ENCODE assay signal across 15 cellular contexts in the genomic region with DNA sequence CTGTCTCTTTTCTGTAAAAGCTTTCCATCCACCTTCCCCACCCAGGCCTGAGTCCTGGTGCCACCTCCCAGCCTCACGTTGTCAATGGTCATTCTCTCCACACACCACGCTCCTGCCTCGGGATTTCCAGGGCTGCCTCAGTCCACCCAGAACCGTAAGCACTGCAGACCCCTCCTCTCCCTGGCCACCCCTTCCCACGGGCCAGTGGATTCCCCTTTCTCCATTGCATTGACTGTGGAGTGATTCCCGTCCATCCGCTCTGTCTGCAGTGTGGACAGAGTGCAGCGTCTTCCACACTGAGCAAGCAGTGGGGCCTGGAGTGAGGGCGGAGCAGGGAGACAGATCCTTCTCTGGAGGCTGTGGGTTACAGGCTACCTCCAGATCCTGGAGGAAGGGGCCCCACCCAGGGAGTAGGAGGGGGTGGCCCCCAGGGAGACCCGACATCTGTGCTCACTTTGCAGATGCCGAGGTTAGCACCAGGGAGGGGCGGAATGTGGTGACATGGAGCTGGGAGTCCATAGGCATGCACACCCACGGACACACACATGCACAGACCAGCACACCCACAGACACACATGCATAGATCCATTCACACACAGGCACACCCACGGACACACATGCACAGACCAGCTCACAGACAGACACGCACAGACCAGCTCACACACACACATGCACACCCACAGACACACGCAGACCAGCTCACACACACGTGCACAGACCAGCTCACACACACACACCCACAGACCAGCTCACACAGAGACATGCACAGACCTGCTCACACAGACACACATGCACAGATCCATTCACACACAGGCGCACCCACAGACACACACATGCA.
A peak's percentile ranks its signal among the peaks of the same experiment; 100 is the strongest.
DNase-seq lines count a peak whose midpoint lies in the region; ATAC-seq and TF ChIP-seq lines count a peak whose summit lies in the region.
"Had no signal": no experiment of that assay in that cellular context is flagged by ENCODE, and none has a peak within 500 bp of the region (broad histone marks: within the 10 kb centered on the region; RNA-seq: fewer than 3 reads in every experiment).

No MANE protein-coding gene starts in this region.

- H3K9ac ChIP-seq in neural progenitor cell (no peak overlapping the region), colonic mucosa (ENCODE audit: low read depth in 2 of 2, low read length in 2 of 2) (no peak overlapping the region)

- H3K4me3 ChIP-seq in neural progenitor cell (no peak overlapping the region), colonic mucosa (no peak overlapping the region)

- H3K4me1 ChIP-seq in neural progenitor cell (peaks cover 3% of the 10 kb centered on the region), colonic mucosa (no peaks in the 10 kb centered on the region)

- no peaks in the 10 kb centered on the region for H4K20me1 ChIP-seq in neural progenitor cell (ENCODE audit: low read depth)

- no peaks in the 10 kb centered on the region for H3K27me3 Mint-ChIP-seq in stimulated activated naive CD8-positive, alpha-beta T cell treated with anti-CD3 and anti-CD28 coated beads, Interleukin-15, amount 100 ng/mL, for 72 hours
- peaks cover 32% of the 10 kb centered on the region for H3K27me3 Mint-ChIP-seq in glutamatergic neuron (ENCODE audit: unreplicated experiment)
- peaks cover 19% of the 10 kb centered on the region for H3K27me3 Mint-ChIP-seq in neural progenitor cell (ENCODE audit: insufficient read depth, low read depth)
- H3K27me3 Mint-ChIP-seq in progenitor cell of endocrine pancreas: peaks cover 32% of the 10 kb centered on the region

- H3K9me3 ChIP-seq in neural progenitor cell (ENCODE audit: low read depth): no peaks in the 10 kb centered on the region
- H3K9me3 ChIP-seq in colonic mucosa: no peaks in the 10 kb centered on the region

- no peaks in the 10 kb centered on the region for H3K4me1 Mint-ChIP-seq in stimulated activated naive CD8-positive, alpha-beta T cell treated with anti-CD3 and anti-CD28 coated beads, Interleukin-15, amount 100 ng/mL, for 72 hours
- H3K4me1 Mint-ChIP-seq in glutamatergic neuron (ENCODE audit: low read depth, unreplicated experiment): peaks cover 72% of the 10 kb centered on the region
- H3K4me1 Mint-ChIP-seq in neural progenitor cell: peaks cover 35% of the 10 kb centered on the region
- peaks cover 19% of the 10 kb centered on the region for H3K4me1 Mint-ChIP-seq in progenitor cell of endocrine pancreas (ENCODE audit: low read depth)

- no peaks in the 10 kb centered on the region for H3K27me3 ChIP-seq in neural progenitor cell
- H3K27me3 ChIP-seq in colonic mucosa: no peaks in the 10 kb centered on the region

- H3K4me2 ChIP-seq in neural progenitor cell: no peak overlapping the region

- no peaks in the 10 kb centered on the region for H3K36me3 ChIP-seq in neural progenitor cell
- no peaks in the 10 kb centered on the region for H3K36me3 ChIP-seq in colonic mucosa

- no peak overlapping the region for H2AFZ ChIP-seq in neural progenitor cell (replicated peaks)

- no peak overlapping the region for H3K27ac Mint-ChIP-seq in stimulated activated naive CD8-positive, alpha-beta T cell treated with anti-CD3 and anti-CD28 coated beads, Interleukin-15, amount 100 ng/mL, for 72 hours
- peak overlapping the region; percentile 83 for H3K27ac Mint-ChIP-seq in glutamatergic neuron (ENCODE audit: unreplicated experiment)
- peak overlapping the region; percentile 15 for H3K27ac Mint-ChIP-seq in neural progenitor cell
- H3K27ac Mint-ChIP-seq in progenitor cell of endocrine pancreas: no peak overlapping the region

- H3K9me3 Mint-ChIP-seq in stimulated activated naive CD8-positive, alpha-beta T cell treated with anti-CD3 and anti-CD28 coated beads, Interleukin-15, amount 100 ng/mL, for 72 hours: no peaks in the 10 kb centered on the region
- H3K9me3 Mint-ChIP-seq in glutamatergic neuron (ENCODE audit: unreplicated experiment) (peaks cover 19% of the 10 kb centered on the region), neural progenitor cell (peaks cover 3% of the 10 kb centered on the region), progenitor cell of endocrine pancreas (ENCODE audit: low read depth) (peaks cover 4% of the 10 kb centered on the region)

- DNase-seq in stimulated activated naive CD8-positive, alpha-beta T cell treated with anti-CD3 and anti-CD28 coated beads, Interleukin-15, amount 100 ng/mL, for 72 hours: no peak
- no peak for DNase-seq in stimulated activated naive CD8-positive, alpha-beta T cell treated with anti-CD3 and anti-CD28 coated beads, Interleukin-15, Interleukin-2, amounts not matched to agents 100 U/mL and 50 U/mL, for 24 hours
- DNase-seq in glutamatergic neuron: peak; percentile 57
- DNase-seq in neural progenitor cell (ENCODE audit: low spot score): no peak
- DNase-seq in progenitor cell of endocrine pancreas (ENCODE audit: low spot score, unreplicated experiment): no peak
- no peak for DNase-seq in colonic mucosa
- DNase-seq: C1 segment of cervical spinal cord, GF-D8, NCI-H1105, NCI-H1694 treated with DMSO at 0.1 percent for 48 hours, NCI-H446, NCI-H748 treated with DMSO at 0.1 percent for 48 hours, RPMI8226 had no signal

- H3K4me3 Mint-ChIP-seq in stimulated activated naive CD8-positive, alpha-beta T cell treated with anti-CD3 and anti-CD28 coated beads, Interleukin-15, amount 100 ng/mL, for 72 hours: no peak overlapping the region
- H3K4me3 Mint-ChIP-seq in glutamatergic neuron (ENCODE audit: unreplicated experiment) (peak overlapping the region; percentile 47), neural progenitor cell (peak overlapping the region; percentile 1), progenitor cell of endocrine pancreas (ENCODE audit: low read depth) (no peak overlapping the region)

- H3K27ac ChIP-seq in neural progenitor cell (no peak overlapping the region), colonic mucosa (no peak overlapping the region)

- H3F3A ChIP-seq in neural progenitor cell (ENCODE audit: low read depth): no peaks in the 10 kb centered on the region

- no peak for TF ChIP-seq CTCF in glutamatergic neuron (IDR thresholded peaks at IDR 0.05; ENCODE audit: partially characterized antibody, unreplicated experiment)
- no peak for TF ChIP-seq CTCF in neural progenitor cell (IDR thresholded peaks at IDR 0.05)
- TF ChIP-seq CTCF in progenitor cell of endocrine pancreas (IDR thresholded peaks at IDR 0.05; ENCODE audit: unreplicated experiment): no peak
- TF ChIP-seq CTCF in colonic mucosa (IDR thresholded peaks at IDR 0.05): no peak

- H3K36me3 Mint-ChIP-seq in glutamatergic neuron (ENCODE audit: unreplicated experiment) (no peaks in the 10 kb centered on the region), neural progenitor cell (peaks cover 2% of the 10 kb centered on the region), progenitor cell of endocrine pancreas (ENCODE audit: insufficient read depth) (peaks cover 3% of the 10 kb centered on the region)

- no peaks in the 10 kb centered on the region for H3K79me2 ChIP-seq in neural progenitor cell (ENCODE audit: low read depth)

- intact Hi-C loops in colonic mucosa (cut with DNase I): no loop called here

- peak; percentile 31 for ATAC-seq in stimulated activated naive CD8-positive, alpha-beta T cell treated with anti-CD3 and anti-CD28 coated beads, Interleukin-15, amount 100 ng/mL, for 72 hours
- ATAC-seq in stimulated activated naive CD8-positive, alpha-beta T cell treated with anti-CD3 and anti-CD28 coated beads, Interleukin-15, Interleukin-2, amounts not matched to agents 100 U/mL and 50 U/mL, for 24 hours: no peak
- no peak for ATAC-seq in activated CD4-positive, CD25-positive, alpha-beta regulatory T cell treated with anti-CD3 and anti-CD28 coated beads, Interleukin-2, amount 50 U/mL, for 24 hours
- no peak for ATAC-seq in HG03565 (IDR thresholded peaks at IDR 0.05; ENCODE audit: unreplicated experiment)

Comparison
In these comparisons a context has a peak if more than half of its experiments do, and no peak if none do; other contexts are left out.
1. H3K27ac Mint-ChIP-seq: peak in glutamatergic neuron (single experiment) and neural progenitor cell (single experiment); none in stimulated activated naive CD8-positive, alpha-beta T cell treated with anti-CD3 and anti-CD28 coated beads, Interleukin-15, amount 100 ng/mL, for 72 hours (0 of 2) and progenitor cell of endocrine pancreas (single experiment).
2. H3K4me3 Mint-ChIP-seq: peak in glutamatergic neuron (single experiment) and neural progenitor cell (single experiment); none in stimulated activated naive CD8-positive, alpha-beta T cell treated with anti-CD3 and anti-CD28 coated beads, Interleukin-15, amount 100 ng/mL, for 72 hours (0 of 2) and progenitor cell of endocrine pancreas (single experiment).